ENCODE assay signal across 1 cellular context in the genomic region with DNA sequence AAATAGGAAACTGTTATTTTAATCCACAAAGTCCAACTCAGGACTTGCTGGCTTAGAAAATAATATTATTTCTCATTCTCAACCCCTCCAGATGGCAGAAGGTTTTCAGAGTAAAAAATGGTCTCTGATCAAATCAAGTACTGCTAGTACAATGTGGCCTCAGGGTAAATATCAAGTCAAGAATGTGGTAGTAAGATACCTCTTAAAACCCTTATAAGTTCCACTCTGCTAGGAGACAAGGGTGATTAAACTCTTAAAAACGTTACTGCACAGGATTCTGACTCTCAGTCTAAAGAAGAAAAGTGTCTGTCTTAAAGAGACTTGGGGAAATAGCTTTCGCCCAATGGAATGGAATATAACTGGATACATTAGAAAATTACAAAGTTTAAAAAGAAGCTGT.
TF ChIP-seq lines count a peak whose summit lies in the region.

No MANE protein-coding gene starts in this region.

TF ChIP-seq in GM23338, 12 proteins besides CTCF, POLR2A, EP300 and RAD21:
- TF ChIP-seq, protein P1, sequence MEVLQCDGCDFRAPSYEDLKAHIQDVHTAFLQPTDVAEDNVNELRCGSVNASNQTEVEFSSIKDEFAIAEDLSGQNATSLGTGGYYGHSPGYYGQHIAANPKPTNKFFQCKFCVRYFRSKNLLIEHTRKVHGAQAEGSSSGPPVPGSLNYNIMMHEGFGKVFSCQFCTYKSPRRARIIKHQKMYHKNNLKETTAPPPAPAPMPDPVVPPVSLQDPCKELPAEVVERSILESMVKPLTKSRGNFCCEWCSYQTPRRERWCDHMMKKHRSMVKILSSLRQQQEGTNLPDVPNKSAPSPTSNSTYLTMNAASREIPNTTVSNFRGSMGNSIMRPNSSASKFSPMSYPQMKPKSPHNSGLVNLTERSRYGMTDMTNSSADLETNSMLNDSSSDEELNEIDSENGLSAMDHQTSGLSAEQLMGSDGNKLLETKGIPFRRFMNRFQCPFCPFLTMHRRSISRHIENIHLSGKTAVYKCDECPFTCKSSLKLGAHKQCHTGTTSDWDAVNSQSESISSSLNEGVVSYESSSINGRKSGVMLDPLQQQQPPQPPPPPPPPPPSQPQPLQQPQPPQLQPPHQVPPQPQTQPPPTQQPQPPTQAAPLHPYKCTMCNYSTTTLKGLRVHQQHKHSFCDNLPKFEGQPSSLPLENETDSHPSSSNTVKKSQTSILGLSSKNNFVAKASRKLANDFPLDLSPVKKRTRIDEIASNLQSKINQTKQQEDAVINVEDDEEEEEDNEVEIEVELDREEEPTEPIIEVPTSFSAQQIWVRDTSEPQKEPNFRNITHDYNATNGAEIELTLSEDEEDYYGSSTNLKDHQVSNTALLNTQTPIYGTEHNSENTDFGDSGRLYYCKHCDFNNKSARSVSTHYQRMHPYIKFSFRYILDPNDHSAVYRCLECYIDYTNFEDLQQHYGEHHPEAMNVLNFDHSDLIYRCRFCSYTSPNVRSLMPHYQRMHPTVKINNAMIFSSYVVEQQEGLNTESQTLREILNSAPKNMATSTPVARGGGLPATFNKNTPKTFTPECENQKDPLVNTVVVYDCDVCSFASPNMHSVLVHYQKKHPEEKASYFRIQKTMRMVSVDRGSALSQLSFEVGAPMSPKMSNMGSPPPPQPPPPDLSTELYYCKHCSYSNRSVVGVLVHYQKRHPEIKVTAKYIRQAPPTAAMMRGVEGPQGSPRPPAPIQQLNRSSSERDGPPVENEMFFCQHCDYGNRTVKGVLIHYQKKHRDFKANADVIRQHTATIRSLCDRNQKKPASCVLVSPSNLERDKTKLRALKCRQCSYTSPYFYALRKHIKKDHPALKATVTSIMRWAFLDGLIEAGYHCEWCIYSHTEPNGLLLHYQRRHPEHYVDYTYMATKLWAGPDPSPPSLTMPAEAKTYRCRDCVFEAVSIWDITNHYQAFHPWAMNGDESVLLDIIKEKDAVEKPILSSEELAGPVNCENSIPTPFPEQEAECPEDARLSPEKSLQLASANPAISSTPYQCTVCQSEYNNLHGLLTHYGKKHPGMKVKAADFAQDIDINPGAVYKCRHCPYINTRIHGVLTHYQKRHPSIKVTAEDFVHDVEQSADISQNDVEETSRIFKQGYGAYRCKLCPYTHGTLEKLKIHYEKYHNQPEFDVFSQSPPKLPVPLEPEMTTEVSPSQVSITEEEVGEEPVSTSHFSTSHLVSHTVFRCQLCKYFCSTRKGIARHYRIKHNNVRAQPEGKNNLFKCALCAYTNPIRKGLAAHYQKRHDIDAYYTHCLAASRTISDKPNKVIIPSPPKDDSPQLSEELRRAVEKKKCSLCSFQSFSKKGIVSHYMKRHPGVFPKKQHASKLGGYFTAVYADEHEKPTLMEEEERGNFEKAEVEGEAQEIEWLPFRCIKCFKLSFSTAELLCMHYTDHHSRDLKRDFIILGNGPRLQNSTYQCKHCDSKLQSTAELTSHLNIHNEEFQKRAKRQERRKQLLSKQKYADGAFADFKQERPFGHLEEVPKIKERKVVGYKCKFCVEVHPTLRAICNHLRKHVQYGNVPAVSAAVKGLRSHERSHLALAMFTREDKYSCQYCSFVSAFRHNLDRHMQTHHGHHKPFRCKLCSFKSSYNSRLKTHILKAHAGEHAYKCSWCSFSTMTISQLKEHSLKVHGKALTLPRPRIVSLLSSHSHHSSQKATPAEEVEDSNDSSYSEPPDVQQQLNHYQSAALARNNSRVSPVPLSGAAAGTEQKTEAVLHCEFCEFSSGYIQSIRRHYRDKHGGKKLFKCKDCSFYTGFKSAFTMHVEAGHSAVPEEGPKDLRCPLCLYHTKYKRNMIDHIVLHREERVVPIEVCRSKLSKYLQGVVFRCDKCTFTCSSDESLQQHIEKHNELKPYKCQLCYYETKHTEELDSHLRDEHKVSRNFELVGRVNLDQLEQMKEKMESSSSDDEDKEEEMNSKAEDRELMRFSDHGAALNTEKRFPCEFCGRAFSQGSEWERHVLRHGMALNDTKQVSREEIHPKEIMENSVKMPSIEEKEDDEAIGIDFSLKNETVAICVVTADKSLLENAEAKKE (CRISPR knock-in tag; IDR thresholded peaks at IDR 0.05), result no peak
- TF ChIP-seq NANOG (IDR thresholded peaks at IDR 0.05; ENCODE audit: borderline replicate concordance) (no peak), ZNF331 (CRISPR knock-in tag; IDR thresholded peaks at IDR 0.05; ENCODE audit: low read depth) (no peak), ZNF114 (CRISPR knock-in tag; IDR thresholded peaks at IDR 0.05) (no peak), JUNB (IDR thresholded peaks at IDR 0.05; ENCODE audit: unreplicated experiment) (no peak), CREB1 (CRISPR knock-in tag; IDR thresholded peaks at IDR 0.05; ENCODE audit: low read depth) (no peak), EZH2 (IDR thresholded peaks at IDR 0.05; ENCODE audit: low read depth, unreplicated experiment) (no peak), STAT1 (IDR thresholded peaks at IDR 0.05; ENCODE audit: unreplicated experiment) (no peak)
- TF ChIP-seq, protein P2, sequence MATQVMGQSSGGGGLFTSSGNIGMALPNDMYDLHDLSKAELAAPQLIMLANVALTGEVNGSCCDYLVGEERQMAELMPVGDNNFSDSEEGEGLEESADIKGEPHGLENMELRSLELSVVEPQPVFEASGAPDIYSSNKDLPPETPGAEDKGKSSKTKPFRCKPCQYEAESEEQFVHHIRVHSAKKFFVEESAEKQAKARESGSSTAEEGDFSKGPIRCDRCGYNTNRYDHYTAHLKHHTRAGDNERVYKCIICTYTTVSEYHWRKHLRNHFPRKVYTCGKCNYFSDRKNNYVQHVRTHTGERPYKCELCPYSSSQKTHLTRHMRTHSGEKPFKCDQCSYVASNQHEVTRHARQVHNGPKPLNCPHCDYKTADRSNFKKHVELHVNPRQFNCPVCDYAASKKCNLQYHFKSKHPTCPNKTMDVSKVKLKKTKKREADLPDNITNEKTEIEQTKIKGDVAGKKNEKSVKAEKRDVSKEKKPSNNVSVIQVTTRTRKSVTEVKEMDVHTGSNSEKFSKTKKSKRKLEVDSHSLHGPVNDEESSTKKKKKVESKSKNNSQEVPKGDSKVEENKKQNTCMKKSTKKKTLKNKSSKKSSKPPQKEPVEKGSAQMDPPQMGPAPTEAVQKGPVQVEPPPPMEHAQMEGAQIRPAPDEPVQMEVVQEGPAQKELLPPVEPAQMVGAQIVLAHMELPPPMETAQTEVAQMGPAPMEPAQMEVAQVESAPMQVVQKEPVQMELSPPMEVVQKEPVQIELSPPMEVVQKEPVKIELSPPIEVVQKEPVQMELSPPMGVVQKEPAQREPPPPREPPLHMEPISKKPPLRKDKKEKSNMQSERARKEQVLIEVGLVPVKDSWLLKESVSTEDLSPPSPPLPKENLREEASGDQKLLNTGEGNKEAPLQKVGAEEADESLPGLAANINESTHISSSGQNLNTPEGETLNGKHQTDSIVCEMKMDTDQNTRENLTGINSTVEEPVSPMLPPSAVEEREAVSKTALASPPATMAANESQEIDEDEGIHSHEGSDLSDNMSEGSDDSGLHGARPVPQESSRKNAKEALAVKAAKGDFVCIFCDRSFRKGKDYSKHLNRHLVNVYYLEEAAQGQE (IDR thresholded peaks at IDR 0.05; ENCODE audit: unreplicated experiment), result no peak
